Comparison of ENCODE assay signal across 10 cellular contexts in genomic region chr13:25971499-25972145, GRCh38.
DNase-seq lines count a peak whose midpoint lies in the region; ATAC-seq and TF ChIP-seq lines count a peak whose summit lies in the region.
"Had no signal": no experiment of that assay in that cellular context is flagged by ENCODE, and none has a peak within 500 bp of the region (broad histone marks: within the 10 kb centered on the region; RNA-seq: fewer than 3 reads in every experiment).

No MANE protein-coding gene starts in this region.

- ATAC-seq in GM21737 (IDR thresholded peaks at IDR 0.05; ENCODE audit: unreplicated experiment) (no peak), omental fat pad (ENCODE audit: low FRiP score) (no peak)
- ATAC-seq: K562 had no signal

- no peak for TF ChIP-seq CTCF in esophagus muscularis mucosa (IDR thresholded peaks at IDR 0.05)
- TF ChIP-seq CTCF in omental fat pad (IDR thresholded peaks at IDR 0.05), result no peak

- peaks cover 0 to 5% (median 0%) of the 10 kb centered on the region in 4 donors for H3K27me3 ChIP-seq in esophagus muscularis mucosa

- no peaks in the 10 kb centered on the region for H3K36me3 ChIP-seq in esophagus muscularis mucosa

- H3K4me3 ChIP-seq in esophagus muscularis mucosa, result no peak overlapping the region
- H3K4me3 ChIP-seq: K562 had no signal

- peak; percentile 1 for DNase-seq in stimulated activated CD8-positive, alpha-beta memory T cell treated with anti-CD3 and anti-CD28 coated beads, Interleukin-4, amount 100 ng/mL, for 24 hours (ENCODE audit: low read depth)
- DNase-seq in stimulated activated CD8-positive, alpha-beta memory T cell treated with anti-CD3 and anti-CD28 coated beads, Interleukin-4, amount 100 ng/mL, for 48 hours, result no peak
- DNase-seq in activated CD4-positive, alpha-beta T cell treated with anti-CD3 and anti-CD28 coated beads, Interleukin-2, amount 50 U/mL, for 1 hour, result peak; percentile 50
- DNase-seq in esophagus muscularis mucosa (ENCODE audit: extremely low spot score), result peak; percentile 85
- DNase-seq in NCI-H1417 treated with DMSO at 0.1 percent for 48 hours (lab: John Stamatoyannopoulos, UW), result no peak
- no peak for DNase-seq in GDM1 (lab: John Stamatoyannopoulos, UW)
- DNase-seq in omental fat pad (ENCODE audit: low spot score), result no peak
- DNase-seq: COR-L47 had no signal

- TF ChIP-seq EP300 in esophagus muscularis mucosa (IDR thresholded peaks at IDR 0.05), result no peak

- WGBS in esophagus muscularis mucosa, result 92% methylated on average over 4 of the region's 5 CpGs

- intact Hi-C loops in esophagus muscularis mucosa (cut with DNase I), result no loop called here

- H3K27ac ChIP-seq in esophagus muscularis mucosa (replicated peaks in 1 of 4), result no peak overlapping the region

- H3K9me3 ChIP-seq in esophagus muscularis mucosa, result no peaks in the 10 kb centered on the region

- H3K4me1 ChIP-seq in esophagus muscularis mucosa, result no peaks in the 10 kb centered on the region

- TF ChIP-seq POLR2A in esophagus muscularis mucosa (IDR thresholded peaks at IDR 0.05; ENCODE audit: low read depth), result no peak

Comparison
In these comparisons a context has a peak if more than half of its experiments do, and no peak if none do; other contexts are left out.
1. DNase-seq: peak in stimulated activated CD8-positive, alpha-beta memory T cell treated with anti-CD3 and anti-CD28 coated beads, Interleukin-4, amount 100 ng/mL, for 24 hours (single experiment), activated CD4-positive, alpha-beta T cell treated with anti-CD3 and anti-CD28 coated beads, Interleukin-2, amount 50 U/mL, for 1 hour (single experiment) and esophagus muscularis mucosa (single experiment); none in stimulated activated CD8-positive, alpha-beta memory T cell treated with anti-CD3 and anti-CD28 coated beads, Interleukin-4, amount 100 ng/mL, for 48 hours (single experiment), NCI-H1417 treated with DMSO at 0.1 percent for 48 hours (single experiment), GDM1 (single experiment) and omental fat pad (single experiment).